ENCODE assay signal across 1 cellular context in the genomic region with DNA sequence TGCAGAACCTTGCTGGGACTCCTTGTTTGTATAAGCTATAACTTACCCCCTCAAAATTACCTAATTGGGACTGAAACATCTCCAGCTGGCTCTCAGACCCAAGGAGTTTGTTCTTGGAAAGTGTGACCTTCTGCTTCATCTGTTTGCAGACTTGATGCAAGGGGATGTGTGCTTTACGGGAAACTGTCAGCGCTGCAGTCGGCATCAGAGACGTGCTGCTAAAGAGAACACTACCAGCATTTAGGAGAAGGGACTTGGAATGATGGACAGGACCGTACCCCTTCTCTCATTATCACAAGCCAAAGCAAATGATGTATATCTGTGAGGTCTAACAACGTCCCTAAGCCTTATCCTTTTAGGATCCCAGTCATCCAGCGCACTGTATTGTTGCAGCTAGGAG.
TF ChIP-seq lines count a peak whose summit lies in the region.

No MANE protein-coding gene starts in this region.

TF ChIP-seq in H1, 55 proteins besides CTCF, POLR2A, EP300 and RAD21 (continued from another document):
- no peak for TF ChIP-seq CTBP2 (IDR thresholded peaks at IDR 0.05; ENCODE audit: borderline replicate concordance, insufficient read depth, insufficient read length, low read length)
- TF ChIP-seq KDM4A (IDR thresholded peaks at IDR 0.05; ENCODE audit: low read depth, low read length, severe bottlenecking) = no peak
